In genomic region chr4:7924163-7924562, GRCh38 we compare ENCODE assay signal across 1 cellular context.
TF ChIP-seq lines count a peak whose summit lies in the region.

No MANE protein-coding gene starts in this region.

TF ChIP-seq in SK-N-SH, 30 proteins besides CTCF, POLR2A, EP300 and RAD21 (continued from another document):
- TF ChIP-seq EZH2phosphoT487 (IDR thresholded peaks at IDR 0.05; ENCODE audit: borderline replicate concordance, low read depth): no peak
